20 cellular contexts compared by ENCODE assay signal in genomic region chr17:69796093-69796492, GRCh38.
A peak's percentile ranks its signal among the peaks of the same experiment; 100 is the strongest.
DNase-seq lines count a peak whose midpoint lies in the region; ATAC-seq and TF ChIP-seq lines count a peak whose summit lies in the region.
"Had no signal": no experiment of that assay in that cellular context is flagged by ENCODE, and none has a peak within 500 bp of the region (broad histone marks: within the 10 kb centered on the region; RNA-seq: fewer than 3 reads in every experiment).

No MANE protein-coding gene starts in this region.

- H3K4me1 ChIP-seq in right cardiac atrium (ENCODE audit: control insufficient read depth, insufficient read depth, low read length) (no peaks in the 10 kb centered on the region), right atrium auricular region (no peaks in the 10 kb centered on the region), gastroesophageal sphincter (peaks cover 0 to 8% (median 5%) of the 10 kb centered on the region in 3 donors), aorta (ENCODE audit: control insufficient read depth in 1 of 2, insufficient read depth in 2 of 2, low read length in 2 of 2) (no peaks in the 10 kb centered on the region)
- H3K4me1 ChIP-seq: BLaER1, Caco-2 had no signal

- H3K27me3 ChIP-seq in right cardiac atrium (ENCODE audit: control insufficient read depth, insufficient read depth) = no peaks in the 10 kb centered on the region
- H3K27me3 ChIP-seq in right atrium auricular region = no peaks in the 10 kb centered on the region
- no peaks in the 10 kb centered on the region for H3K27me3 ChIP-seq in gastroesophageal sphincter
- no peaks in the 10 kb centered on the region for H3K27me3 ChIP-seq in aorta (ENCODE audit: control insufficient read depth in 1 of 2, insufficient read depth in 2 of 2, low read length in 1 of 2)
- H3K27me3 ChIP-seq: BLaER1 had no signal

- TF ChIP-seq POLR2A in gastroesophageal sphincter (IDR thresholded peaks at IDR 0.05) = no peak

- TF ChIP-seq CTCF in right atrium auricular region (IDR thresholded peaks at IDR 0.05) (no peak), gastroesophageal sphincter (IDR thresholded peaks at IDR 0.05) (no peak)

- H3K27ac ChIP-seq in right cardiac atrium (ENCODE audit: low read length) (no peak overlapping the region), right atrium auricular region (no peak overlapping the region), gastroesophageal sphincter (peak overlapping the region in 1 of 4 donors; percentile 36), aorta (ENCODE audit: low read depth in 1 of 2, low read length in 2 of 2) (no peak overlapping the region)
- H3K27ac ChIP-seq: 22Rv1, BLaER1, C4-2B, GM23248 had no signal

- no peaks in the 10 kb centered on the region for H3K9me3 ChIP-seq in right cardiac atrium (ENCODE audit: control insufficient read depth, low read length)
- H3K9me3 ChIP-seq in right atrium auricular region = no peaks in the 10 kb centered on the region
- no peaks in the 10 kb centered on the region for H3K9me3 ChIP-seq in gastroesophageal sphincter
- H3K9me3 ChIP-seq in aorta (ENCODE audit: control insufficient read depth, low read length) = no peaks in the 10 kb centered on the region

- no peak overlapping the region for H3K4me3 ChIP-seq in right cardiac atrium (ENCODE audit: low read length)
- H3K4me3 ChIP-seq in right atrium auricular region = no peak overlapping the region
- H3K4me3 ChIP-seq in gastroesophageal sphincter = no peak overlapping the region
- H3K4me3 ChIP-seq in aorta (ENCODE audit: low read length in 2 of 2) = no peak overlapping the region
- H3K4me3 ChIP-seq: BLaER1, GM12878, GM23248 had no signal

- 23% methylated on average over 1 of the region's 1 CpG for WGBS in right cardiac atrium
- 0 to 27% methylated on average over 1 of the region's 1 CpG for WGBS in gastroesophageal sphincter (ENCODE audit: low coverage in 1 of 2), 2 donors
- WGBS in aorta, 2 donors = 6 to 7% methylated on average over 1 of the region's 1 CpG

- TF ChIP-seq EP300 in gastroesophageal sphincter (IDR thresholded peaks at IDR 0.05) = no peak

- intact Hi-C loops in right cardiac atrium (cut with DNase I) = no loop called here
- intact Hi-C loops in aorta (cut with DNase I) = no loop called here

- no peaks in the 10 kb centered on the region for H3K36me3 ChIP-seq in right atrium auricular region
- H3K36me3 ChIP-seq in gastroesophageal sphincter = no peaks in the 10 kb centered on the region
- no peaks in the 10 kb centered on the region for H3K36me3 ChIP-seq in aorta (ENCODE audit: control insufficient read depth in 1 of 2, insufficient read depth in 2 of 2, low read length in 1 of 2)

- DNase-seq in right cardiac atrium = no peak
- DNase-seq in right atrium auricular region (ENCODE audit: low spot score) = no peak
- peak; percentile 49 for DNase-seq in fibroblast of gingiva (ENCODE audit: low read depth)
- no peak for DNase-seq in aorta
- DNase-seq in OCI-M2 (lab: John Stamatoyannopoulos, UW; ENCODE audit: unreplicated experiment) = no peak
- DNase-seq in ecto neural progenitor cell (ENCODE audit: low spot score) = no peak
- DNase-seq in activated CD8-positive, alpha-beta memory T cell treated with anti-CD3 and anti-CD28 coated beads, Interleukin-2, amount 50 U/mL, for 48 hours = no peak
- DNase-seq: Caco-2; CD4-positive, CD25-positive, alpha-beta regulatory T cell; CD8-positive, alpha-beta T cell; DMS153; DND-41; GM23248; H9 had no signal

- ATAC-seq in right cardiac atrium (peak; percentile 68 to 84), gastroesophageal sphincter (peak; percentile 57), aorta (ENCODE audit: low FRiP score) (peak; percentile 46)
- ATAC-seq: CD8-positive, alpha-beta T cell; GM12878; HCT116 had no signal
